In genomic region chr10:72694476-72695369, GRCh38 we compare ENCODE assay signal across 8 cellular contexts. TPM values are rescaled to one million over a fixed set of nuclear protein-coding genes. Genes with fewer than 3 reads are reported as not detected.
DNase-seq lines count a peak whose midpoint lies in the region; ATAC-seq, FAIRE-seq and TF ChIP-seq lines count a peak whose summit lies in the region.

No MANE protein-coding gene starts in this region.

- DNase-seq in NCI-H1105 treated with DMSO at 0.1 percent for 48 hours (lab: John Stamatoyannopoulos, UW) (peak; percentile 0), NCI-H1105 (lab: John Stamatoyannopoulos, UW) (no peak), K562 (ENCODE audit: extremely low read depth in 1 of 4, low spot score in 3 of 4) (peak in 2 of 4 experiments; percentile 30 to 45), myocyte (ENCODE audit: low read depth) (peak; percentile 61), MG63 (no peak), HuH-7 (ENCODE audit: low spot score) (no peak)
- no peak for DNase-seq in stimulated activated naive CD4-positive, alpha-beta T cell treated with Interleukin-2 at 50 U/mL for 16 hours (lab: John Stamatoyannopoulos, UW)

- H3K9me1 ChIP-seq in K562 (ENCODE audit: control insufficient read depth, insufficient read depth, low read length): no peaks in the 10 kb centered on the region

- H3K4me1 ChIP-seq in Loucy (ENCODE audit: insufficient read depth, low read length, poor library complexity, severe bottlenecking) (peaks cover 38% of the 10 kb centered on the region), K562 (replicated peaks in 1 of 2; ENCODE audit: control insufficient read depth in 2 of 2, insufficient read depth in 2 of 2, low read length in 2 of 2) (peaks cover 13 to 27% of the 10 kb centered on the region in 2 experiments; a peak in 4 of 5 replicates)

- no TSS peak for BruUV-seq in K562 (replicated peaks; lab: Mats Ljungman, UMichigan)

- H3K4me2 ChIP-seq in Loucy (ENCODE audit: low read depth, low read length, poor library complexity, severe bottlenecking): peak overlapping the region; percentile 82
- H3K4me2 ChIP-seq in K562 (ENCODE audit: insufficient read depth, low read length): no peak overlapping the region

- H3K4me3 ChIP-seq in Loucy (ENCODE audit: low read length, poor library complexity, severe bottlenecking) (peak overlapping the region; percentile 82), K562 (no peak overlapping the region), MG63 (no peak overlapping the region)

- in situ Hi-C loops in K562 (cut with MboI): no loop called here

- TF ChIP-seq CTCF in Loucy (conservative IDR thresholded peaks at IDR 0.05; ENCODE audit: low read length) (peak; percentile 61), K562 (IDR thresholded peaks at IDR 0.05 in 2 of 3, conservative IDR thresholded peaks at IDR 0.05 in 1 of 3; ENCODE audit: insufficient read depth in 2 of 3, low read depth in 1 of 3, low read length in 3 of 3) (peak; percentile 28 to 58 (median 40); a peak in 3 of 6 replicates)

- no peaks in the 10 kb centered on the region for H3F3A ChIP-seq in Loucy (ENCODE audit: low read depth)

- H2AFZ ChIP-seq in Loucy (ENCODE audit: low read length) (no peak overlapping the region), K562 (ENCODE audit: low read depth, low read length) (no peak overlapping the region)

- no peaks in the 10 kb centered on the region for H3K9me2 ChIP-seq in Loucy (replicated peaks; ENCODE audit: low read depth, low read length)

- no peaks in the 10 kb centered on the region for H3K9me3 ChIP-seq in Loucy (ENCODE audit: insufficient read depth, low read depth, low read length)
- H3K9me3 ChIP-seq in K562 (replicated peaks; ENCODE audit: control insufficient read depth, insufficient read depth, low read depth, low read length): no peaks in the 10 kb centered on the region
- H3K9me3 ChIP-seq in MG63: no peaks in the 10 kb centered on the region

- POLR2A ChIA-PET in K562 (lab: Yijun Ruan, JAX): interaction anchor here (0.6 to 1.7 kb wide), 8 partner anchors 8 to 232 kb away, joined by 3 to 5 read pairs (median 4); no protein-coding TSS in a partner anchor

- H3K9ac ChIP-seq in Loucy (ENCODE audit: low read depth, low read length, poor library complexity, severe bottlenecking): peak overlapping the region; percentile 1
- no peak overlapping the region for H3K9ac ChIP-seq in K562 (ENCODE audit: insufficient read depth in 1 of 2, low read depth in 2 of 2, low read length in 2 of 2)

- H3K36me3 ChIP-seq in Loucy (ENCODE audit: insufficient read depth, low read length) (no peaks in the 10 kb centered on the region), K562 (ENCODE audit: control insufficient read depth, insufficient read depth, low read length) (no peaks in the 10 kb centered on the region), MG63 (no peaks in the 10 kb centered on the region)

- peak; percentile 75 for FAIRE-seq in K562 (lab: Jason Lieb, UNC)

- no peak for TF ChIP-seq POLR2A in K562 (conservative IDR thresholded peaks at IDR 0.05)

- no peak overlapping the region for H3K27ac ChIP-seq in K562 (ENCODE audit: extremely low read depth, low read depth, low read length)

- H3K27me3 ChIP-seq in Loucy (ENCODE audit: insufficient read depth, low read length, poor library complexity, severe bottlenecking): no peaks in the 10 kb centered on the region
- no peaks in the 10 kb centered on the region for H3K27me3 ChIP-seq in K562 (ENCODE audit: control insufficient read depth in 2 of 2, insufficient read depth in 2 of 2, low read length in 2 of 2)
- H3K27me3 ChIP-seq in MG63: no peaks in the 10 kb centered on the region

- TF ChIP-seq RAD21 in K562 (CRISPR knock-in tag; conservative IDR thresholded peaks at IDR 0.05 in 1 of 2, IDR thresholded peaks at IDR 0.05 in 1 of 2): peak in 1 of 2 experiments; percentile 64; a peak in 3 of 4 replicates

- TF ChIP-seq EP300 in K562 (IDR thresholded peaks at IDR 0.05; ENCODE audit: low read length): no peak

- intact Hi-C loops in K562 (cut with micrococcal nuclease): loop anchor here (5.0 to 10.0 kb wide), 4 partner anchors 67 to 370 kb away; partner anchors contain the start of gene MICU1

- 50% methylated on average over 6 of the region's 6 CpGs for WGBS in K562 (ENCODE audit: insufficient coverage, low coverage, missing lambda C conversion rate)

- CTCF ChIA-PET in K562 (lab: Yijun Ruan, JAX; ENCODE audit: low intra/inter-chr PET ratio): interaction anchor here (1.3 kb wide), 1 partner anchor 139 kb away, joined by 6 read pairs; no protein-coding TSS in a partner anchor

- H4K20me1 ChIP-seq in Loucy (ENCODE audit: insufficient read depth, low read length, poor library complexity, severe bottlenecking) (peaks cover 13% of the 10 kb centered on the region), K562 (replicated peaks; ENCODE audit: control insufficient read depth, insufficient read depth, low read length) (peaks cover 7% of the 10 kb centered on the region)

- ATAC-seq in K562: 0 out of 3 replicates have a peak, but pooled peaks have one; percentile 10

- H3K79me2 ChIP-seq in Loucy (ENCODE audit: insufficient read depth, low read length): peaks cover 57% of the 10 kb centered on the region
- peaks cover 52% of the 10 kb centered on the region for H3K79me2 ChIP-seq in K562 (ENCODE audit: control insufficient read depth, insufficient read depth, low read length)

TF ChIP-seq in K562, 482 proteins besides CTCF, POLR2A, EP300 and RAD21 (continues in another document):
- no peak for TF ChIP-seq TEAD4 (IDR thresholded peaks at IDR 0.05; ENCODE audit: low read length)
- TF ChIP-seq TEAD4 (CRISPR knock-in tag; IDR thresholded peaks at IDR 0.05; ENCODE audit: borderline replicate concordance): no peak
- TF ChIP-seq, protein P1, sequence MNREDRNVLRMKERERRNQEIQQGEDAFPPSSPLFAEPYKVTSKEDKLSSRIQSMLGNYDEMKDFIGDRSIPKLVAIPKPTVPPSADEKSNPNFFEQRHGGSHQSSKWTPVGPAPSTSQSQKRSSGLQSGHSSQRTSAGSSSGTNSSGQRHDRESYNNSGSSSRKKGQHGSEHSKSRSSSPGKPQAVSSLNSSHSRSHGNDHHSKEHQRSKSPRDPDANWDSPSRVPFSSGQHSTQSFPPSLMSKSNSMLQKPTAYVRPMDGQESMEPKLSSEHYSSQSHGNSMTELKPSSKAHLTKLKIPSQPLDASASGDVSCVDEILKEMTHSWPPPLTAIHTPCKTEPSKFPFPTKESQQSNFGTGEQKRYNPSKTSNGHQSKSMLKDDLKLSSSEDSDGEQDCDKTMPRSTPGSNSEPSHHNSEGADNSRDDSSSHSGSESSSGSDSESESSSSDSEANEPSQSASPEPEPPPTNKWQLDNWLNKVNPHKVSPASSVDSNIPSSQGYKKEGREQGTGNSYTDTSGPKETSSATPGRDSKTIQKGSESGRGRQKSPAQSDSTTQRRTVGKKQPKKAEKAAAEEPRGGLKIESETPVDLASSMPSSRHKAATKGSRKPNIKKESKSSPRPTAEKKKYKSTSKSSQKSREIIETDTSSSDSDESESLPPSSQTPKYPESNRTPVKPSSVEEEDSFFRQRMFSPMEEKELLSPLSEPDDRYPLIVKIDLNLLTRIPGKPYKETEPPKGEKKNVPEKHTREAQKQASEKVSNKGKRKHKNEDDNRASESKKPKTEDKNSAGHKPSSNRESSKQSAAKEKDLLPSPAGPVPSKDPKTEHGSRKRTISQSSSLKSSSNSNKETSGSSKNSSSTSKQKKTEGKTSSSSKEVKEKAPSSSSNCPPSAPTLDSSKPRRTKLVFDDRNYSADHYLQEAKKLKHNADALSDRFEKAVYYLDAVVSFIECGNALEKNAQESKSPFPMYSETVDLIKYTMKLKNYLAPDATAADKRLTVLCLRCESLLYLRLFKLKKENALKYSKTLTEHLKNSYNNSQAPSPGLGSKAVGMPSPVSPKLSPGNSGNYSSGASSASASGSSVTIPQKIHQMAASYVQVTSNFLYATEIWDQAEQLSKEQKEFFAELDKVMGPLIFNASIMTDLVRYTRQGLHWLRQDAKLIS (CRISPR knock-in tag; IDR thresholded peaks at IDR 0.05): 0 out of 2 replicates have a peak, but pooled peaks have one; percentile 40
- TF ChIP-seq NR3C1 (CRISPR knock-in tag; IDR thresholded peaks at IDR 0.05): no peak
- TF ChIP-seq FOXK2 (conservative IDR thresholded peaks at IDR 0.05 in 1 of 2, IDR thresholded peaks at IDR 0.05 in 1 of 2; ENCODE audit: low read depth in 2 of 2): no peak
- no peak for TF ChIP-seq ZNF644 (tag; IDR thresholded peaks at IDR 0.05; ENCODE audit: low read depth)
- peak in 1 of 2 experiments; percentile 38; a peak in 1 of 4 replicates for TF ChIP-seq FOXA3 (CRISPR knock-in tag; conservative IDR thresholded peaks at IDR 0.05 in 1 of 2, IDR thresholded peaks at IDR 0.05 in 1 of 2)
- TF ChIP-seq ZSCAN29 (IDR thresholded peaks at IDR 0.05): no peak
- no peak for TF ChIP-seq KLF6 (CRISPR knock-in tag; IDR thresholded peaks at IDR 0.05; ENCODE audit: borderline replicate concordance)
- no peak for TF ChIP-seq OTX1 (CRISPR knock-in tag; IDR thresholded peaks at IDR 0.05)
- no peak for TF ChIP-seq SMAD2 (IDR thresholded peaks at IDR 0.05; ENCODE audit: low read depth, low read length)
- TF ChIP-seq SPI1 (IDR thresholded peaks at IDR 0.05; ENCODE audit: borderline replicate concordance, low read depth, low read length): 0 out of 2 replicates have a peak, but pooled peaks have one; percentile 31
- TF ChIP-seq STAG1 (CRISPR knock-in tag; IDR thresholded peaks at IDR 0.05; ENCODE audit: borderline replicate concordance): no peak

RNA-seq across cellular contexts. Expression of gene MCU, which starts 2.8 kb away (rescaled TPM):
- total RNA-seq in K562 (2011; cell fraction: chromatin; rRNA removed; ENCODE audit: low replicate concordance): 30.9 and 44.2 TPM in 2 replicates
- 20.8 and 26.5 TPM in 2 replicates for total RNA-seq in K562 (2011; cell fraction: nucleolus; rRNA removed)
- total RNA-seq in K562 (2011; cell fraction: nucleoplasm; rRNA removed): 30.3 and 33.3 TPM in 2 replicates
- 19.1 and 20.9 TPM in 2 replicates for total RNA-seq in K562 (2014; rRNA removed)
- 20.3 and 21.2 TPM in 2 replicates for total RNA-seq in K562 (2014; rRNA removed; fragmentation: Illumina TruSeq; extraction: Trizol)
- 26.1 and 27.7 TPM in 2 replicates for total RNA-seq in K562 (2015; rRNA removed; fragmentation: Illumina TruSeq; extraction: Trizol)
- 21.3 and 23.7 TPM in 2 replicates for total RNA-seq in K562 (2021)
- 85.6 and 88.8 TPM in 2 replicates for polyA plus RNA-seq in K562 (2011; rRNA removed)
- polyA plus RNA-seq in K562 (2011; cell fraction: cytosol; rRNA removed): 25.8 and 40.7 TPM in 2 replicates
- 68.2 and 86.9 TPM in 2 replicates for polyA plus RNA-seq in K562 (2011; cell fraction: nucleus; rRNA removed)
- 19.0 and 22.2 TPM in 2 replicates for polyA plus RNA-seq in K562 (2012)
- 23.6 and 34.9 TPM in 2 replicates for polyA plus RNA-seq in K562 (2014; fragmentation: Illumina TruSeq; extraction: Trizol)
- 10 to 100 TPM in 1 of 2 experiments, 1 to 10 TPM in 1; 8.2 to 11.1 TPM for polyA plus RNA-seq in K562 (2014; fragmentation: Nextera tagmentation; extraction: Ambion mirVana)
- polyA plus RNA-seq in K562 (2014; rRNA removed): 25.6 and 26.3 TPM in 2 replicates
- polyA minus RNA-seq in K562 (2011; rRNA and poly(A)+ RNA removed): 82.1 and 86.2 TPM in 2 replicates
- 20.3 and 28.7 TPM in 2 replicates for polyA minus RNA-seq in K562 (2011; cell fraction: cytosol; rRNA and poly(A)+ RNA removed)
- 23.0 and 28.2 TPM in 2 replicates for polyA minus RNA-seq in K562 (2011; cell fraction: nucleus; rRNA and poly(A)+ RNA removed)
- total RNA-seq in myocyte: 83.5 and 160 TPM in 2 replicates
- 34.4 TPM for polyA plus RNA-seq in myocyte (2012)
- 24.5 and 41.3 TPM in 2 replicates for total RNA-seq in MG63 (2014; rRNA removed; shearing (Covaris generic); ENCODE audit: low replicate concordance)

Comparison
In these comparisons a context has a peak if more than half of its experiments do, and no peak if none do; other contexts are left out.
1. DNase-seq: peak in NCI-H1105 treated with DMSO at 0.1 percent for 48 hours (single experiment) and myocyte (single experiment); none in NCI-H1105 (single experiment), MG63 (single experiment), HuH-7 (single experiment) and stimulated activated naive CD4-positive, alpha-beta T cell treated with Interleukin-2 at 50 U/mL for 16 hours (single experiment).